1 cellular context compared by ENCODE assay signal in the genomic region with DNA sequence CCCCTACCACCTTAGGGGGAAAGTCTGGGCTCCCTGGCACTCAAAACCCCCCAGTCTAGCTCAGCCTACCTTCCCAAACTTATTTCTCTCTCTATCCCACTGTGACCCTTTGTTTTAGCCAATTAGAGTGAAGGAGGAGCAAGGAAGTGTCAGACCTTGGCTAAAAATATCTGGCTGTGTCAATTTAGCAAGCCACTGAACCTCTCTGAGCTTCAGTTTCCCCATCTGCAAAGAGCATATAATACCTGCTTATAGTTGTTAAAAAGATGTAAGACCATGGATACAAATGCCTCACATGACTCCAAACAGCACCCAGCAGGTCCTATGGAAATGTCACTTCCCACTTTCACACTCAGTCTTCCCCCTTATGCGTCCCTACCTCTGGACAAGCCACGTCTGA.
TF ChIP-seq lines count a peak whose summit lies in the region.

No MANE protein-coding gene starts in this region.

TF ChIP-seq in WTC11, 78 proteins besides CTCF, POLR2A, EP300 and RAD21 (continued from another document):
- TF ChIP-seq, protein P1, sequence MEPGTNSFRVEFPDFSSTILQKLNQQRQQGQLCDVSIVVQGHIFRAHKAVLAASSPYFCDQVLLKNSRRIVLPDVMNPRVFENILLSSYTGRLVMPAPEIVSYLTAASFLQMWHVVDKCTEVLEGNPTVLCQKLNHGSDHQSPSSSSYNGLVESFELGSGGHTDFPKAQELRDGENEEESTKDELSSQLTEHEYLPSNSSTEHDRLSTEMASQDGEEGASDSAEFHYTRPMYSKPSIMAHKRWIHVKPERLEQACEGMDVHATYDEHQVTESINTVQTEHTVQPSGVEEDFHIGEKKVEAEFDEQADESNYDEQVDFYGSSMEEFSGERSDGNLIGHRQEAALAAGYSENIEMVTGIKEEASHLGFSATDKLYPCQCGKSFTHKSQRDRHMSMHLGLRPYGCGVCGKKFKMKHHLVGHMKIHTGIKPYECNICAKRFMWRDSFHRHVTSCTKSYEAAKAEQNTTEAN (CRISPR knock-in tag; IDR thresholded peaks at IDR 0.05), result no peak
- TF ChIP-seq, protein P2, sequence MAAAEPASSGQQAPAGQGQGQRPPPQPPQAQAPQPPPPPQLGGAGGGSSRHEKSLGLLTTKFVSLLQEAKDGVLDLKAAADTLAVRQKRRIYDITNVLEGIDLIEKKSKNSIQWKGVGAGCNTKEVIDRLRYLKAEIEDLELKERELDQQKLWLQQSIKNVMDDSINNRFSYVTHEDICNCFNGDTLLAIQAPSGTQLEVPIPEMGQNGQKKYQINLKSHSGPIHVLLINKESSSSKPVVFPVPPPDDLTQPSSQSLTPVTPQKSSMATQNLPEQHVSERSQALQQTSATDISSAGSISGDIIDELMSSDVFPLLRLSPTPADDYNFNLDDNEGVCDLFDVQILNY (CRISPR knock-in tag; IDR thresholded peaks at IDR 0.05), result no peak
- TF ChIP-seq ESRRA (CRISPR knock-in tag; IDR thresholded peaks at IDR 0.05; ENCODE audit: borderline replicate concordance), result no peak
- TF ChIP-seq NR2C2 (CRISPR knock-in tag; IDR thresholded peaks at IDR 0.05), result no peak
- TF ChIP-seq ZNF416 (CRISPR knock-in tag; IDR thresholded peaks at IDR 0.05), result no peak
- TF ChIP-seq, protein P3, sequence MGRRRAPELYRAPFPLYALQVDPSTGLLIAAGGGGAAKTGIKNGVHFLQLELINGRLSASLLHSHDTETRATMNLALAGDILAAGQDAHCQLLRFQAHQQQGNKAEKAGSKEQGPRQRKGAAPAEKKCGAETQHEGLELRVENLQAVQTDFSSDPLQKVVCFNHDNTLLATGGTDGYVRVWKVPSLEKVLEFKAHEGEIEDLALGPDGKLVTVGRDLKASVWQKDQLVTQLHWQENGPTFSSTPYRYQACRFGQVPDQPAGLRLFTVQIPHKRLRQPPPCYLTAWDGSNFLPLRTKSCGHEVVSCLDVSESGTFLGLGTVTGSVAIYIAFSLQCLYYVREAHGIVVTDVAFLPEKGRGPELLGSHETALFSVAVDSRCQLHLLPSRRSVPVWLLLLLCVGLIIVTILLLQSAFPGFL (CRISPR knock-in tag; IDR thresholded peaks at IDR 0.05; ENCODE audit: borderline replicate concordance), result no peak
- TF ChIP-seq ZNF121 (CRISPR knock-in tag; IDR thresholded peaks at IDR 0.05), result no peak
- TF ChIP-seq, protein P4, sequence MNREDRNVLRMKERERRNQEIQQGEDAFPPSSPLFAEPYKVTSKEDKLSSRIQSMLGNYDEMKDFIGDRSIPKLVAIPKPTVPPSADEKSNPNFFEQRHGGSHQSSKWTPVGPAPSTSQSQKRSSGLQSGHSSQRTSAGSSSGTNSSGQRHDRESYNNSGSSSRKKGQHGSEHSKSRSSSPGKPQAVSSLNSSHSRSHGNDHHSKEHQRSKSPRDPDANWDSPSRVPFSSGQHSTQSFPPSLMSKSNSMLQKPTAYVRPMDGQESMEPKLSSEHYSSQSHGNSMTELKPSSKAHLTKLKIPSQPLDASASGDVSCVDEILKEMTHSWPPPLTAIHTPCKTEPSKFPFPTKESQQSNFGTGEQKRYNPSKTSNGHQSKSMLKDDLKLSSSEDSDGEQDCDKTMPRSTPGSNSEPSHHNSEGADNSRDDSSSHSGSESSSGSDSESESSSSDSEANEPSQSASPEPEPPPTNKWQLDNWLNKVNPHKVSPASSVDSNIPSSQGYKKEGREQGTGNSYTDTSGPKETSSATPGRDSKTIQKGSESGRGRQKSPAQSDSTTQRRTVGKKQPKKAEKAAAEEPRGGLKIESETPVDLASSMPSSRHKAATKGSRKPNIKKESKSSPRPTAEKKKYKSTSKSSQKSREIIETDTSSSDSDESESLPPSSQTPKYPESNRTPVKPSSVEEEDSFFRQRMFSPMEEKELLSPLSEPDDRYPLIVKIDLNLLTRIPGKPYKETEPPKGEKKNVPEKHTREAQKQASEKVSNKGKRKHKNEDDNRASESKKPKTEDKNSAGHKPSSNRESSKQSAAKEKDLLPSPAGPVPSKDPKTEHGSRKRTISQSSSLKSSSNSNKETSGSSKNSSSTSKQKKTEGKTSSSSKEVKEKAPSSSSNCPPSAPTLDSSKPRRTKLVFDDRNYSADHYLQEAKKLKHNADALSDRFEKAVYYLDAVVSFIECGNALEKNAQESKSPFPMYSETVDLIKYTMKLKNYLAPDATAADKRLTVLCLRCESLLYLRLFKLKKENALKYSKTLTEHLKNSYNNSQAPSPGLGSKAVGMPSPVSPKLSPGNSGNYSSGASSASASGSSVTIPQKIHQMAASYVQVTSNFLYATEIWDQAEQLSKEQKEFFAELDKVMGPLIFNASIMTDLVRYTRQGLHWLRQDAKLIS (CRISPR knock-in tag; IDR thresholded peaks at IDR 0.05; ENCODE audit: borderline replicate concordance), result no peak
- no peak for TF ChIP-seq ZNF232 (CRISPR knock-in tag; IDR thresholded peaks at IDR 0.05)
- TF ChIP-seq EMX1 (CRISPR knock-in tag; IDR thresholded peaks at IDR 0.05), result no peak
- TF ChIP-seq, protein P5, sequence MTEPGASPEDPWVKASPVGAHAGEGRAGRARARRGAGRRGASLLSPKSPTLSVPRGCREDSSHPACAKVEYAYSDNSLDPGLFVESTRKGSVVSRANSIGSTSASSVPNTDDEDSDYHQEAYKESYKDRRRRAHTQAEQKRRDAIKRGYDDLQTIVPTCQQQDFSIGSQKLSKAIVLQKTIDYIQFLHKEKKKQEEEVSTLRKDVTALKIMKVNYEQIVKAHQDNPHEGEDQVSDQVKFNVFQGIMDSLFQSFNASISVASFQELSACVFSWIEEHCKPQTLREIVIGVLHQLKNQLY (CRISPR knock-in tag; IDR thresholded peaks at IDR 0.05), result no peak
- TF ChIP-seq ATF1 (CRISPR knock-in tag; IDR thresholded peaks at IDR 0.05), result no peak
- TF ChIP-seq, protein P6, sequence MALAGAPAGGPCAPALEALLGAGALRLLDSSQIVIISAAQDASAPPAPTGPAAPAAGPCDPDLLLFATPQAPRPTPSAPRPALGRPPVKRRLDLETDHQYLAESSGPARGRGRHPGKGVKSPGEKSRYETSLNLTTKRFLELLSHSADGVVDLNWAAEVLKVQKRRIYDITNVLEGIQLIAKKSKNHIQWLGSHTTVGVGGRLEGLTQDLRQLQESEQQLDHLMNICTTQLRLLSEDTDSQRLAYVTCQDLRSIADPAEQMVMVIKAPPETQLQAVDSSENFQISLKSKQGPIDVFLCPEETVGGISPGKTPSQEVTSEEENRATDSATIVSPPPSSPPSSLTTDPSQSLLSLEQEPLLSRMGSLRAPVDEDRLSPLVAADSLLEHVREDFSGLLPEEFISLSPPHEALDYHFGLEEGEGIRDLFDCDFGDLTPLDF (CRISPR knock-in tag; IDR thresholded peaks at IDR 0.05), result no peak
- TF ChIP-seq, protein P7, sequence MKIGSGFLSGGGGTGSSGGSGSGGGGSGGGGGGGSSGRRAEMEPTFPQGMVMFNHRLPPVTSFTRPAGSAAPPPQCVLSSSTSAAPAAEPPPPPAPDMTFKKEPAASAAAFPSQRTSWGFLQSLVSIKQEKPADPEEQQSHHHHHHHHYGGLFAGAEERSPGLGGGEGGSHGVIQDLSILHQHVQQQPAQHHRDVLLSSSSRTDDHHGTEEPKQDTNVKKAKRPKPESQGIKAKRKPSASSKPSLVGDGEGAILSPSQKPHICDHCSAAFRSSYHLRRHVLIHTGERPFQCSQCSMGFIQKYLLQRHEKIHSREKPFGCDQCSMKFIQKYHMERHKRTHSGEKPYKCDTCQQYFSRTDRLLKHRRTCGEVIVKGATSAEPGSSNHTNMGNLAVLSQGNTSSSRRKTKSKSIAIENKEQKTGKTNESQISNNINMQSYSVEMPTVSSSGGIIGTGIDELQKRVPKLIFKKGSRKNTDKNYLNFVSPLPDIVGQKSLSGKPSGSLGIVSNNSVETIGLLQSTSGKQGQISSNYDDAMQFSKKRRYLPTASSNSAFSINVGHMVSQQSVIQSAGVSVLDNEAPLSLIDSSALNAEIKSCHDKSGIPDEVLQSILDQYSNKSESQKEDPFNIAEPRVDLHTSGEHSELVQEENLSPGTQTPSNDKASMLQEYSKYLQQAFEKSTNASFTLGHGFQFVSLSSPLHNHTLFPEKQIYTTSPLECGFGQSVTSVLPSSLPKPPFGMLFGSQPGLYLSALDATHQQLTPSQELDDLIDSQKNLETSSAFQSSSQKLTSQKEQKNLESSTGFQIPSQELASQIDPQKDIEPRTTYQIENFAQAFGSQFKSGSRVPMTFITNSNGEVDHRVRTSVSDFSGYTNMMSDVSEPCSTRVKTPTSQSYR (CRISPR knock-in tag; IDR thresholded peaks at IDR 0.05), result no peak
- TF ChIP-seq, protein P8, sequence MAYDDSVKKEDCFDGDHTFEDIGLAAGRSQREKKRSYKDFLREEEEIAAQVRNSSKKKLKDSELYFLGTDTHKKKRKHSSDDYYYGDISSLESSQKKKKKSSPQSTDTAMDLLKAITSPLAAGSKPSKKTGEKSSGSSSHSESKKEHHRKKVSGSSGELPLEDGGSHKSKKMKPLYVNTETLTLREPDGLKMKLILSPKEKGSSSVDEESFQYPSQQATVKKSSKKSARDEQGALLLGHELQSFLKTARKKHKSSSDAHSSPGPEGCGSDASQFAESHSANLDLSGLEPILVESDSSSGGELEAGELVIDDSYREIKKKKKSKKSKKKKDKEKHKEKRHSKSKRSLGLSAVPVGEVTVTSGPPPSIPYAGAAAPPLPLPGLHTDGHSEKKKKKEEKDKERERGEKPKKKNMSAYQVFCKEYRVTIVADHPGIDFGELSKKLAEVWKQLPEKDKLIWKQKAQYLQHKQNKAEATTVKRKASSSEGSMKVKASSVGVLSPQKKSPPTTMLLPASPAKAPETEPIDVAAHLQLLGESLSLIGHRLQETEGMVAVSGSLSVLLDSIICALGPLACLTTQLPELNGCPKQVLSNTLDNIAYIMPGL (CRISPR knock-in tag; IDR thresholded peaks at IDR 0.05), result no peak
TF ChIP-seq in WTC11: peak in this region for 0.
